In genomic region chr4:24279911-24280375, GRCh38 we compare ENCODE assay signal across 2 cellular contexts.
A peak's percentile ranks its signal among the peaks of the same experiment; 100 is the strongest.
TF ChIP-seq lines count a peak whose summit lies in the region.

No MANE protein-coding gene starts in this region.

TF ChIP-seq in liver, 16 proteins besides CTCF, POLR2A, EP300 and RAD21 (continued from another document):
- TF ChIP-seq ZBTB33 (IDR thresholded peaks at IDR 0.05): peak; percentile 94
- TF ChIP-seq RXRA (IDR thresholded peaks at IDR 0.05): peak; percentile 90 to 95
- TF ChIP-seq SP1 (IDR thresholded peaks at IDR 0.05): peak; percentile 99
- peak; percentile 82 for TF ChIP-seq ATF3 (IDR thresholded peaks at IDR 0.05)
- peak; percentile 54 for TF ChIP-seq NR2F2 (IDR thresholded peaks at IDR 0.05)
- TF ChIP-seq YY1 (IDR thresholded peaks at IDR 0.05): peak; percentile 88
- peak; percentile 75 for TF ChIP-seq REST (IDR thresholded peaks at IDR 0.05)
- peak; percentile 87 for TF ChIP-seq FOXA1 (IDR thresholded peaks at IDR 0.05)
- TF ChIP-seq HNF4G (IDR thresholded peaks at IDR 0.05): peak; percentile 98
- peak in 1 of 2 donors; percentile 49 for TF ChIP-seq GABPA (IDR thresholded peaks at IDR 0.05 in 1 of 2, conservative IDR thresholded peaks at IDR 0.05 in 1 of 2)

TF ChIP-seq in HepG2, 621 proteins besides CTCF, POLR2A, EP300 and RAD21 (continued from another document):
- TF ChIP-seq ZNF704 (CRISPR knock-in tag; IDR thresholded peaks at IDR 0.05; ENCODE audit: borderline replicate concordance): no peak
- TF ChIP-seq NFRKB (IDR thresholded peaks at IDR 0.05): no peak
- no peak for TF ChIP-seq TFE3 (CRISPR knock-in tag; IDR thresholded peaks at IDR 0.05)
